ENCODE assay signal across 21 cellular contexts in the genomic region with DNA sequence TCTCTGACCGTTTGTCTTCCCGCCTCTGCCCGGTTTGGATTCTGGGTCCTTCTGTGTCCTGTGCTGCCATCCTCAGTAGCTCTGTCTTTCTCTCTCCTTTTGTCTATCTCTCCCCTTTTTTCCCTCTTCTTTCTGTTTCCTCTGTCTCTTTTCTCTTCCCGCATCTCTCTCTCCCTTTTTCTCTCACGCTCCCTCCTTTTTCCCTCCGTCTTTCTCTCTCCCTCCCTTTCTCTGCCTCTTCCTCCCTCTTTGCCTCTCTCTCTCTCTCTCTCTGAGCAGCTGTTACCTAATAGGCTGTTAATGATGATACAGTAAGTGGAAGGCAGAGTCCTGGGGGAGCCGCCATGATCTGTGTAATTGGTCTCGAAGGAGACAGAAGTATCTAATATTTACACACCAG.
"Had no signal": no experiment of that assay in that cellular context is flagged by ENCODE, and none has a peak within 500 bp of the region (broad histone marks: within the 10 kb centered on the region; RNA-seq: fewer than 3 reads in every experiment).

No MANE protein-coding gene starts in this region.

- H3K4me3 ChIP-seq: body of pancreas, colonic mucosa, left lung, right lobe of liver, smooth muscle cell, tibial nerve had no signal

- H3K36me3 ChIP-seq: colonic mucosa, left lung, right lobe of liver, tibial nerve had no signal

- H3K27ac ChIP-seq: body of pancreas, colonic mucosa, left lung, right lobe of liver, tibial nerve had no signal

- DNase-seq: activated CD4-positive, alpha-beta T cell treated with anti-CD3 and anti-CD28 coated beads, Interleukin-2, amount 50 U/mL, for 1 hour; activated CD8-positive, alpha-beta memory T cell treated with anti-CD3 and anti-CD28 coated beads for 24 hours; activated gamma-delta T cell treated with Interleukin-2 at 50 U/mL for 16 hours; amniotic stem cell; body of pancreas; central memory CD4-positive, alpha-beta T cell; colonic mucosa; effector CD8-positive, alpha-beta T cell; foreskin fibroblast; hypothalamus; kidney; left lung; naive thymus-derived CD8-positive, alpha-beta T cell; right lobe of liver; stimulated activated CD4-positive, alpha-beta T cell treated with anti-CD3 and anti-CD28 coated beads, Interleukin-4, amount 100 ng/mL, for 4 hours; stimulated activated CD8-positive, alpha-beta memory T cell treated with anti-CD3 and anti-CD28 coated beads, Interleukin-4, amount 100 ng/mL, for 48 hours; stimulated activated naive CD4-positive, alpha-beta T cell treated with Interleukin-2 at 50 U/mL for 16 hours; substantia nigra had no signal

- H3K4me2 ChIP-seq: smooth muscle cell had no signal

- H3K4me1 ChIP-seq: colonic mucosa had no signal

- H3K9me3 ChIP-seq: body of pancreas, colonic mucosa, left lung, right lobe of liver, tibial nerve had no signal

- ATAC-seq: activated CD4-positive, CD25-positive, alpha-beta regulatory T cell treated with anti-CD3 and anti-CD28 coated beads, Interleukin-2, amount 50 U/mL, for 24 hours; body of pancreas; left lung; naive thymus-derived CD8-positive, alpha-beta T cell; right lobe of liver had no signal

- H3K27me3 ChIP-seq: body of pancreas, colonic mucosa, left lung, right lobe of liver, tibial nerve had no signal
